Comparison of ENCODE assay signal across 1 cellular context in the genomic region with DNA sequence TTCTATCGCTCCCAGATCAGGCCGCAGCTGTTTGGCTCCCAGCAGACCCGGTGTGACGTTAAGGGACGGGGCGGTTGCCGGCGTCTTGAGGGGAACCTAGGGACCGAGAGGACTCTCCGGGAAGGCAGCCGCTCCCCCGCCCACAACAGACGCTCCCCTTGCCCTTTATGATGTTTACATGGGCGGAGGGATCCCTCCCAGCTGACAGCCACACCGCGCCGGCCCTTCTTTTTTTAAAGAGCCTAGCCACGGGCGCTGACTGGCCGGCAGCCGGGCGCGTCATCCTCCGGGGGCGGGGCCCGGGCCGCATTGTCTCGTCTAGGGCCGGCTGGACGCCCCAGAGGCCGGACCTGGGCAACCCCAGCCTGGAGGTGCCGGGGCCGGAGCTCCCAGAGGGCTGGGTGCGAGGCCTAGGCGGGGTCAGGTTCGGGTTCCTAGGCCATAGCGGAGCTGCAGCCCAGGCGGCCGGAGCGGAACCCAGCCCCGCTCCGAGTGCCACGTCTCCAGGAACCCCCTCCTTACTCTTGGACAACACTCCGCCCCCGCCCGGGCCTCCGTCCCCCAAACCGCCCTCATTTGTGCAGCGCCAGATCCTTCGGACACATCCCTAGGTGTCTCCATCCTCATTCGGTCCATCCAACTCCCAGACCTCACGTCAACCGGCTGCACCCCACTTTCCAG.
TF ChIP-seq lines count a peak whose summit lies in the region.

Gene PCAT6 (plus strand): TSS at position 340 of the 681 bp plus-strand sequence.

TF ChIP-seq in HepG2, 621 proteins besides CTCF, POLR2A, EP300 and RAD21 (continued from another document and continues in another):
- no peak for TF ChIP-seq ZFP37 (CRISPR knock-in tag; IDR thresholded peaks at IDR 0.05; ENCODE audit: borderline replicate concordance)
- TF ChIP-seq, protein P1, sequence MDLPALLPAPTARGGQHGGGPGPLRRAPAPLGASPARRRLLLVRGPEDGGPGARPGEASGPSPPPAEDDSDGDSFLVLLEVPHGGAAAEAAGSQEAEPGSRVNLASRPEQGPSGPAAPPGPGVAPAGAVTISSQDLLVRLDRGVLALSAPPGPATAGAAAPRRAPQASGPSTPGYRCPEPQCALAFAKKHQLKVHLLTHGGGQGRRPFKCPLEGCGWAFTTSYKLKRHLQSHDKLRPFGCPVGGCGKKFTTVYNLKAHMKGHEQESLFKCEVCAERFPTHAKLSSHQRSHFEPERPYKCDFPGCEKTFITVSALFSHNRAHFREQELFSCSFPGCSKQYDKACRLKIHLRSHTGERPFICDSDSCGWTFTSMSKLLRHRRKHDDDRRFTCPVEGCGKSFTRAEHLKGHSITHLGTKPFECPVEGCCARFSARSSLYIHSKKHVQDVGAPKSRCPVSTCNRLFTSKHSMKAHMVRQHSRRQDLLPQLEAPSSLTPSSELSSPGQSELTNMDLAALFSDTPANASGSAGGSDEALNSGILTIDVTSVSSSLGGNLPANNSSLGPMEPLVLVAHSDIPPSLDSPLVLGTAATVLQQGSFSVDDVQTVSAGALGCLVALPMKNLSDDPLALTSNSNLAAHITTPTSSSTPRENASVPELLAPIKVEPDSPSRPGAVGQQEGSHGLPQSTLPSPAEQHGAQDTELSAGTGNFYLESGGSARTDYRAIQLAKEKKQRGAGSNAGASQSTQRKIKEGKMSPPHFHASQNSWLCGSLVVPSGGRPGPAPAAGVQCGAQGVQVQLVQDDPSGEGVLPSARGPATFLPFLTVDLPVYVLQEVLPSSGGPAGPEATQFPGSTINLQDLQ (CRISPR knock-in tag; IDR thresholded peaks at IDR 0.05), result peak; percentile 28; the same call in 1 of the 2 replicates
- TF ChIP-seq PHF20 (CRISPR knock-in tag; IDR thresholded peaks at IDR 0.05), result peak; percentile 55; the same call in 1 of the 2 replicates
- 0 out of 2 replicates have a peak, but pooled peaks have one; percentile 77 for TF ChIP-seq SNAPC5 (CRISPR knock-in tag; IDR thresholded peaks at IDR 0.05; ENCODE audit: borderline replicate concordance)
- no peak for TF ChIP-seq CCAR2 (optimal IDR thresholded peaks at IDR 0.05; ENCODE audit: low read depth, low read length)
- no peak for TF ChIP-seq SP1 (IDR thresholded peaks at IDR 0.05)
- TF ChIP-seq SP1 (CRISPR knock-in tag; IDR thresholded peaks at IDR 0.05), result peak; percentile 72
- TF ChIP-seq NR2F6 (IDR thresholded peaks at IDR 0.05), result no peak; the same call in 1 of the 2 replicates
- peak; percentile 58; the same call in 1 of the 2 replicates for TF ChIP-seq NR2F6 (CRISPR knock-in tag; IDR thresholded peaks at IDR 0.05)
- TF ChIP-seq, protein P2, sequence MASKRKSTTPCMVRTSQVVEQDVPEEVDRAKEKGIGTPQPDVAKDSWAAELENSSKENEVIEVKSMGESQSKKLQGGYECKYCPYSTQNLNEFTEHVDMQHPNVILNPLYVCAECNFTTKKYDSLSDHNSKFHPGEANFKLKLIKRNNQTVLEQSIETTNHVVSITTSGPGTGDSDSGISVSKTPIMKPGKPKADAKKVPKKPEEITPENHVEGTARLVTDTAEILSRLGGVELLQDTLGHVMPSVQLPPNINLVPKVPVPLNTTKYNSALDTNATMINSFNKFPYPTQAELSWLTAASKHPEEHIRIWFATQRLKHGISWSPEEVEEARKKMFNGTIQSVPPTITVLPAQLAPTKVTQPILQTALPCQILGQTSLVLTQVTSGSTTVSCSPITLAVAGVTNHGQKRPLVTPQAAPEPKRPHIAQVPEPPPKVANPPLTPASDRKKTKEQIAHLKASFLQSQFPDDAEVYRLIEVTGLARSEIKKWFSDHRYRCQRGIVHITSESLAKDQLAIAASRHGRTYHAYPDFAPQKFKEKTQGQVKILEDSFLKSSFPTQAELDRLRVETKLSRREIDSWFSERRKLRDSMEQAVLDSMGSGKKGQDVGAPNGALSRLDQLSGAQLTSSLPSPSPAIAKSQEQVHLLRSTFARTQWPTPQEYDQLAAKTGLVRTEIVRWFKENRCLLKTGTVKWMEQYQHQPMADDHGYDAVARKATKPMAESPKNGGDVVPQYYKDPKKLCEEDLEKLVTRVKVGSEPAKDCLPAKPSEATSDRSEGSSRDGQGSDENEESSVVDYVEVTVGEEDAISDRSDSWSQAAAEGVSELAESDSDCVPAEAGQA (IDR thresholded peaks at IDR 0.05; ENCODE audit: low read depth), result 0 out of 2 replicates have a peak, but pooled peaks have one; percentile 51
- TF ChIP-seq, protein P2 (CRISPR knock-in tag; IDR thresholded peaks at IDR 0.05; ENCODE audit: borderline replicate concordance), result 0 out of 2 replicates have a peak, but pooled peaks have one; percentile 29
- no peak for TF ChIP-seq STAG1 (CRISPR knock-in tag; IDR thresholded peaks at IDR 0.05)
- TF ChIP-seq, protein P3, sequence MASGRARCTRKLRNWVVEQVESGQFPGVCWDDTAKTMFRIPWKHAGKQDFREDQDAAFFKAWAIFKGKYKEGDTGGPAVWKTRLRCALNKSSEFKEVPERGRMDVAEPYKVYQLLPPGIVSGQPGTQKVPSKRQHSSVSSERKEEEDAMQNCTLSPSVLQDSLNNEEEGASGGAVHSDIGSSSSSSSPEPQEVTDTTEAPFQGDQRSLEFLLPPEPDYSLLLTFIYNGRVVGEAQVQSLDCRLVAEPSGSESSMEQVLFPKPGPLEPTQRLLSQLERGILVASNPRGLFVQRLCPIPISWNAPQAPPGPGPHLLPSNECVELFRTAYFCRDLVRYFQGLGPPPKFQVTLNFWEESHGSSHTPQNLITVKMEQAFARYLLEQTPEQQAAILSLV (CRISPR knock-in tag; IDR thresholded peaks at IDR 0.05; ENCODE audit: borderline replicate concordance), result no peak
- TF ChIP-seq ZSCAN30 (CRISPR knock-in tag; IDR thresholded peaks at IDR 0.05), result no peak
- TF ChIP-seq, protein P4, sequence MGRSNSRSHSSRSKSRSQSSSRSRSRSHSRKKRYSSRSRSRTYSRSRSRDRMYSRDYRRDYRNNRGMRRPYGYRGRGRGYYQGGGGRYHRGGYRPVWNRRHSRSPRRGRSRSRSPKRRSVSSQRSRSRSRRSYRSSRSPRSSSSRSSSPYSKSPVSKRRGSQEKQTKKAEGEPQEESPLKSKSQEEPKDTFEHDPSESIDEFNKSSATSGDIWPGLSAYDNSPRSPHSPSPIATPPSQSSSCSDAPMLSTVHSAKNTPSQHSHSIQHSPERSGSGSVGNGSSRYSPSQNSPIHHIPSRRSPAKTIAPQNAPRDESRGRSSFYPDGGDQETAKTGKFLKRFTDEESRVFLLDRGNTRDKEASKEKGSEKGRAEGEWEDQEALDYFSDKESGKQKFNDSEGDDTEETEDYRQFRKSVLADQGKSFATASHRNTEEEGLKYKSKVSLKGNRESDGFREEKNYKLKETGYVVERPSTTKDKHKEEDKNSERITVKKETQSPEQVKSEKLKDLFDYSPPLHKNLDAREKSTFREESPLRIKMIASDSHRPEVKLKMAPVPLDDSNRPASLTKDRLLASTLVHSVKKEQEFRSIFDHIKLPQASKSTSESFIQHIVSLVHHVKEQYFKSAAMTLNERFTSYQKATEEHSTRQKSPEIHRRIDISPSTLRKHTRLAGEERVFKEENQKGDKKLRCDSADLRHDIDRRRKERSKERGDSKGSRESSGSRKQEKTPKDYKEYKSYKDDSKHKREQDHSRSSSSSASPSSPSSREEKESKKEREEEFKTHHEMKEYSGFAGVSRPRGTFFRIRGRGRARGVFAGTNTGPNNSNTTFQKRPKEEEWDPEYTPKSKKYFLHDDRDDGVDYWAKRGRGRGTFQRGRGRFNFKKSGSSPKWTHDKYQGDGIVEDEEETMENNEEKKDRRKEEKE (IDR thresholded peaks at IDR 0.05), result no peak
- peak; percentile 85 for TF ChIP-seq ZNF607 (CRISPR knock-in tag; IDR thresholded peaks at IDR 0.05; ENCODE audit: borderline replicate concordance)
- TF ChIP-seq EED (CRISPR knock-in tag; IDR thresholded peaks at IDR 0.05), result no peak
- TF ChIP-seq, protein P5, sequence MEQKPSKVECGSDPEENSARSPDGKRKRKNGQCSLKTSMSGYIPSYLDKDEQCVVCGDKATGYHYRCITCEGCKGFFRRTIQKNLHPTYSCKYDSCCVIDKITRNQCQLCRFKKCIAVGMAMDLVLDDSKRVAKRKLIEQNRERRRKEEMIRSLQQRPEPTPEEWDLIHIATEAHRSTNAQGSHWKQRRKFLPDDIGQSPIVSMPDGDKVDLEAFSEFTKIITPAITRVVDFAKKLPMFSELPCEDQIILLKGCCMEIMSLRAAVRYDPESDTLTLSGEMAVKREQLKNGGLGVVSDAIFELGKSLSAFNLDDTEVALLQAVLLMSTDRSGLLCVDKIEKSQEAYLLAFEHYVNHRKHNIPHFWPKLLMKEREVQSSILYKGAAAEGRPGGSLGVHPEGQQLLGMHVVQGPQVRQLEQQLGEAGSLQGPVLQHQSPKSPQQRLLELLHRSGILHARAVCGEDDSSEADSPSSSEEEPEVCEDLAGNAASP (CRISPR knock-in tag; IDR thresholded peaks at IDR 0.05; ENCODE audit: borderline replicate concordance), result peak; percentile 67
- TF ChIP-seq ZNF737 (CRISPR knock-in tag; IDR thresholded peaks at IDR 0.05; ENCODE audit: borderline replicate concordance), result no peak
- TF ChIP-seq, protein P6, sequence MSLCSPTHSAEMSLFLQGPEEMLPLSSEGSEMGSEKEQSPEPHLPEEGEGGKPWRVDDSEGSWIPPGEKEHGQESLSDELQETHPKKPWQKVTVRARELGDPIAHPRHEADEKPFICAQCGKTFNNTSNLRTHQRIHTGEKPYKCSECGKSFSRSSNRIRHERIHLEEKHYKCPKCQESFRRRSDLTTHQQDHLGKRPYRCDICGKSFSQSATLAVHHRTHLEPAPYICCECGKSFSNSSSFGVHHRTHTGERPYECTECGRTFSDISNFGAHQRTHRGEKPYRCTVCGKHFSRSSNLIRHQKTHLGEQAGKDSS (CRISPR knock-in tag; IDR thresholded peaks at IDR 0.05; ENCODE audit: borderline replicate concordance, low read depth), result 0 out of 2 replicates have a peak, but pooled peaks have one; percentile 38
- no peak for TF ChIP-seq ARNTL (CRISPR knock-in tag; IDR thresholded peaks at IDR 0.05)
- TF ChIP-seq MAF1 (CRISPR knock-in tag; IDR thresholded peaks at IDR 0.05; ENCODE audit: borderline replicate concordance), result 0 out of 2 replicates have a peak, but pooled peaks have one; percentile 36
- TF ChIP-seq, protein P7, sequence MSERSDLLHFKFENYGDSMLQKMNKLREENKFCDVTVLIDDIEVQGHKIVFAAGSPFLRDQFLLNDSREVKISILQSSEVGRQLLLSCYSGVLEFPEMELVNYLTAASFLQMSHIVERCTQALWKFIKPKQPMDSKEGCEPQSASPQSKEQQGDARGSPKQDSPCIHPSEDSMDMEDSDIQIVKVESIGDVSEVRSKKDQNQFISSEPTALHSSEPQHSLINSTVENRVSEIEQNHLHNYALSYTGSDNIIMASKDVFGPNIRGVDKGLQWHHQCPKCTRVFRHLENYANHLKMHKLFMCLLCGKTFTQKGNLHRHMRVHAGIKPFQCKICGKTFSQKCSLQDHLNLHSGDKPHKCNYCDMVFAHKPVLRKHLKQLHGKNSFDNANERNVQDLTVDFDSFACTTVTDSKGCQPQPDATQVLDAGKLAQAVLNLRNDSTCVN (CRISPR knock-in tag; IDR thresholded peaks at IDR 0.05; ENCODE audit: borderline replicate concordance), result peak; percentile 19; the same call in 1 of the 2 replicates
- peak; percentile 71; the same call in 1 of the 2 replicates for TF ChIP-seq SNAPC4 (CRISPR knock-in tag; IDR thresholded peaks at IDR 0.05)
- TF ChIP-seq ZNF777 (CRISPR knock-in tag; IDR thresholded peaks at IDR 0.05), result peak; percentile 79
- peak; percentile 92 for TF ChIP-seq ZMYM4 (CRISPR knock-in tag; IDR thresholded peaks at IDR 0.05)
- peak; percentile 75 for TF ChIP-seq NFYC (CRISPR knock-in tag; IDR thresholded peaks at IDR 0.05)
- peak; percentile 93 for TF ChIP-seq SP5 (CRISPR knock-in tag; IDR thresholded peaks at IDR 0.05; ENCODE audit: borderline replicate concordance, low read depth)
- TF ChIP-seq ZNF850 (CRISPR knock-in tag; conservative IDR thresholded peaks at IDR 0.05), result 0 out of 2 replicates have a peak, but pooled peaks have one; percentile 52
- peak; percentile 48; the same call in 1 of the 2 replicates for TF ChIP-seq ZNF451 (CRISPR knock-in tag; IDR thresholded peaks at IDR 0.05)
